In genomic region chr9:113343732-113344231, GRCh38 we compare ENCODE assay signal across 9 cellular contexts. TPM values are rescaled to one million over a fixed set of nuclear protein-coding genes. Genes with fewer than 3 reads are reported as not detected.
DNase-seq lines count a peak whose midpoint lies in the region; ATAC-seq, FAIRE-seq and TF ChIP-seq lines count a peak whose summit lies in the region.
"Had no signal": no experiment of that assay in that cellular context is flagged by ENCODE, and none has a peak within 500 bp of the region (broad histone marks: within the 10 kb centered on the region; RNA-seq: fewer than 3 reads in every experiment).

No MANE protein-coding gene starts in this region.

- H3K27me3 ChIP-seq in rectal smooth muscle tissue (ENCODE audit: control insufficient read depth, insufficient read depth, low read length): no peaks in the 10 kb centered on the region

- H3K36me3 Mint-ChIP-seq in activated T-cell treated with anti-CD3 and anti-CD28 coated beads, Interleukin-2, amount 50 U/mL, for 24 hours (ENCODE audit: low read depth): peaks cover 4% of the 10 kb centered on the region

- DNase-seq in AG09309 (ENCODE audit: low read depth) (peak; percentile 7), Kasumi-1 (lab: John Stamatoyannopoulos, UW) (peak; percentile 77 to 82), SW480 (ENCODE audit: low spot score) (peak; percentile 39), frontal cortex (ENCODE audit: low spot score in 2 of 2) (peak; percentile 52 to 65)
- no peak for DNase-seq in activated T-cell treated with anti-CD3 and anti-CD28 coated beads, Interleukin-2, amount 50 U/mL, for 24 hours
- DNase-seq: activated B cell treated with CpG ODN at 0.5 μM for 24 hours had no signal

- H3K4me1 Mint-ChIP-seq in activated T-cell treated with anti-CD3 and anti-CD28 coated beads, Interleukin-2, amount 50 U/mL, for 24 hours (ENCODE audit: low read depth): peaks cover 45% of the 10 kb centered on the region

- ATAC-seq in GM21390 (IDR thresholded peaks at IDR 0.05; ENCODE audit: unreplicated experiment) (no peak), HG03139 (IDR thresholded peaks at IDR 0.05; ENCODE audit: unreplicated experiment) (no peak)

- H3K9me3 Mint-ChIP-seq in activated T-cell treated with anti-CD3 and anti-CD28 coated beads, Interleukin-2, amount 50 U/mL, for 24 hours: no peaks in the 10 kb centered on the region
- H3K9me3 Mint-ChIP-seq: activated B cell treated with CpG ODN at 0.5 μM for 24 hours had no signal

- H3K27ac Mint-ChIP-seq in activated T-cell treated with anti-CD3 and anti-CD28 coated beads, Interleukin-2, amount 50 U/mL, for 24 hours: no peak overlapping the region
- H3K27ac Mint-ChIP-seq: activated B cell treated with CpG ODN at 0.5 μM for 24 hours had no signal

- no peaks in the 10 kb centered on the region for H3K27me3 Mint-ChIP-seq in activated T-cell treated with anti-CD3 and anti-CD28 coated beads, Interleukin-2, amount 50 U/mL, for 24 hours

- no peak for FAIRE-seq in frontal cortex (lab: Jason Lieb, UNC)

- no peak for TF ChIP-seq CTCF in AG09309 (IDR thresholded peaks at IDR 0.05; ENCODE audit: control insufficient read depth, insufficient read depth, low read depth, low read length, missing control alignments)

- no peaks in the 10 kb centered on the region for H3K36me3 ChIP-seq in rectal smooth muscle tissue (ENCODE audit: control insufficient read depth, insufficient read depth, low read length)

- H3K4me3 ChIP-seq in AG09309 (ENCODE audit: control insufficient read depth, low read depth, low read length): no peak overlapping the region
- no peak overlapping the region for H3K4me3 ChIP-seq in rectal smooth muscle tissue (ENCODE audit: low read length)

- H3K4me3 Mint-ChIP-seq in activated T-cell treated with anti-CD3 and anti-CD28 coated beads, Interleukin-2, amount 50 U/mL, for 24 hours: no peak overlapping the region
- H3K4me3 Mint-ChIP-seq: activated B cell treated with CpG ODN at 0.5 μM for 24 hours had no signal

- peak overlapping the region; percentile 93 for H3K27ac ChIP-seq in rectal smooth muscle tissue (ENCODE audit: low read depth, low read length)

- H3K4me1 ChIP-seq in rectal smooth muscle tissue (ENCODE audit: control insufficient read depth, insufficient read depth, low read length): peaks cover 10% of the 10 kb centered on the region

- no peak overlapping the region for H3K9ac ChIP-seq in rectal smooth muscle tissue (ENCODE audit: low read length)

RNA-seq across cellular contexts. Expression of gene WDR31, which starts 3.7 kb away (rescaled TPM):
- 2.4 TPM for total RNA-seq in frontal cortex

RNA-seq across cellular contexts. Expression of gene BSPRY, which starts 5.6 kb away (rescaled TPM):
- total RNA-seq in frontal cortex: under 0.01 TPM

RNA-seq across cellular contexts. Expression of gene HDHD3, which starts 33.0 kb away (rescaled TPM):
- total RNA-seq in frontal cortex: 9.0 TPM

RNA-seq across cellular contexts. Expression of gene RNF183, which starts 40.6 kb away (rescaled TPM):
- not detected for total RNA-seq in frontal cortex
- total RNA-seq: activated B cell treated with CpG ODN at 0.5 μM for 24 hours had no signal

RNA-seq across cellular contexts. Expression of gene ALAD, which starts 57.3 kb away (rescaled TPM):
- total RNA-seq in frontal cortex: 11.4 TPM
